Comparison of ENCODE assay signal across 27 cellular contexts in the genomic region with DNA sequence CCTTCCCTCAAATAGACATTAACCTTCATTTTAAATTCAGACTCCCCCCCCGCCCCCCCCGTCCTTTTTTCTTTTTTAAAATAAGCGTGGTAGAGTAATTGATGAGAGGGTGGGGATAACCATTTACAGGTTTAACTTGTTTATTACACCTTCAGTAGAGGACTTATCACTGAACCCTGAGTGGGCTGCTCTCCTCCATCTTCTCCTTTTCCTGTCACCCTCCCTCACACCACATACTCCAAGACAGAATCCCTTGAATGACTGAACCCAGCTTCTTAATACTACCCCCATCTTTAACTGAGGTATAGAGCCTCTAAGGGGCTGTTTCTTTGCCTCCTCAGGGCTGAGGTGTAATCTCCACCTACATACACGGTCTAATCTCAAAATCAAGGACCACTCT. TPM values are rescaled to one million over a fixed set of nuclear protein-coding genes. Genes with fewer than 3 reads are reported as not detected.
DNase-seq lines count a peak whose midpoint lies in the region; FAIRE-seq and TF ChIP-seq lines count a peak whose summit lies in the region.
"Had no signal": no experiment of that assay in that cellular context is flagged by ENCODE, and none has a peak within 500 bp of the region (broad histone marks: within the 10 kb centered on the region; RNA-seq: fewer than 3 reads in every experiment).

No MANE protein-coding gene starts in this region.

- H3K27me3 Mint-ChIP-seq in Caco-2 (ENCODE audit: insufficient read depth, unreplicated experiment) (no peaks in the 10 kb centered on the region), mesothelial cell of epicardium (ENCODE audit: low read depth) (no peaks in the 10 kb centered on the region), nephron progenitor cell (ENCODE audit: low read depth, poor library complexity) (peaks cover 3% of the 10 kb centered on the region)
- H3K27me3 Mint-ChIP-seq: B cell; CD4-positive, alpha-beta T cell had no signal

- H3K27me3 ChIP-seq in Caco-2 (replicated peaks; ENCODE audit: control insufficient read depth, insufficient read depth, low read length) (no peaks in the 10 kb centered on the region), breast epithelium (no peaks in the 10 kb centered on the region)
- H3K27me3 ChIP-seq: BLaER1 treated with 17β-estradiol and CSF1 and Interleukin-3, amounts not matched to agents 10 nM and 100 nM had no signal

- no peak for TF ChIP-seq CTCF in Caco-2 (IDR thresholded peaks at IDR 0.05; ENCODE audit: insufficient read depth in 1 of 2, low read depth in 1 of 2, low read length in 1 of 2, severe bottlenecking in 1 of 2, unreplicated experiment in 1 of 2)
- no peak for TF ChIP-seq CTCF in mesothelial cell of epicardium (IDR thresholded peaks at IDR 0.05; ENCODE audit: unreplicated experiment)
- TF ChIP-seq CTCF in nephron progenitor cell (IDR thresholded peaks at IDR 0.05) = no peak
- TF ChIP-seq CTCF in breast epithelium (IDR thresholded peaks at IDR 0.05) = no peak

- no peak overlapping the region for H3K27ac ChIP-seq in breast epithelium
- H3K27ac ChIP-seq: 22Rv1; A549; BLaER1 treated with 17β-estradiol and CSF1 and Interleukin-3, amounts not matched to agents 10 nM and 100 nM; C4-2B had no signal

- H3K4me3 ChIP-seq in Caco-2 (ENCODE audit: low read depth, low read length) (no peak overlapping the region), breast epithelium (no peak overlapping the region)
- H3K4me3 ChIP-seq: A549; BLaER1 treated with 17β-estradiol and CSF1 and Interleukin-3, amounts not matched to agents 10 nM and 100 nM; GM12878 had no signal

- H3K4me1 Mint-ChIP-seq in Caco-2 (ENCODE audit: low read depth, unreplicated experiment) (peaks cover 30% of the 10 kb centered on the region), mesothelial cell of epicardium (peaks cover 50% of the 10 kb centered on the region), nephron progenitor cell (peaks cover 55% of the 10 kb centered on the region)

- peaks cover 1% of the 10 kb centered on the region for H3K36me3 ChIP-seq in Caco-2 (ENCODE audit: control insufficient read depth, insufficient read depth, low read length)
- no peaks in the 10 kb centered on the region for H3K36me3 ChIP-seq in breast epithelium

- no peaks in the 10 kb centered on the region for H3K9me3 Mint-ChIP-seq in Caco-2 (ENCODE audit: unreplicated experiment)
- H3K9me3 Mint-ChIP-seq in mesothelial cell of epicardium = no peaks in the 10 kb centered on the region
- no peaks in the 10 kb centered on the region for H3K9me3 Mint-ChIP-seq in nephron progenitor cell
- H3K9me3 Mint-ChIP-seq: CD4-positive, alpha-beta T cell; CD8-positive, alpha-beta T cell had no signal

- BruUV-seq in Caco-2 (replicated peaks; lab: Mats Ljungman, UMichigan) = no TSS peak

- H3K4me3 Mint-ChIP-seq in Caco-2 (ENCODE audit: unreplicated experiment) (no peak overlapping the region), mesothelial cell of epicardium (no peak overlapping the region), nephron progenitor cell (no peak overlapping the region)
- H3K4me3 Mint-ChIP-seq: B cell; CD4-positive, alpha-beta T cell; CD8-positive, alpha-beta T cell had no signal

- POLR2A ChIA-PET in Caco-2 (lab: Charles Lee) = no interaction called here

- H3K4me1 ChIP-seq in Caco-2 (peaks cover 60% of the 10 kb centered on the region), breast epithelium (no peaks in the 10 kb centered on the region)
- H3K4me1 ChIP-seq: A549 had no signal

- H3K27ac Mint-ChIP-seq in Caco-2 (ENCODE audit: unreplicated experiment) (peak overlapping the region; percentile 69), mesothelial cell of epicardium (peak overlapping the region; percentile 12), nephron progenitor cell (peak overlapping the region; percentile 41)
- H3K27ac Mint-ChIP-seq: B cell; CD4-positive, alpha-beta T cell; CD8-positive, alpha-beta T cell had no signal

- DNase-seq in Caco-2 = no peak
- no peak for DNase-seq in mesothelial cell of epicardium (ENCODE audit: low spot score in 2 of 2, unreplicated experiment in 2 of 2)
- no peak for DNase-seq in nephron progenitor cell
- peak; percentile 66 for DNase-seq in putamen (ENCODE audit: low spot score)
- DNase-seq in effector CD8-positive, alpha-beta T cell (lab: John Stamatoyannopoulos, UW) = no peak
- DNase-seq in RCC 7860 (ENCODE audit: low spot score) = no peak
- DNase-seq in anterior cingulate cortex (lab: John Stamatoyannopoulos, UW) = no peak
- no peak for DNase-seq in breast epithelium (ENCODE audit: low spot score in 2 of 2)
- DNase-seq: AML-193; CD4-positive, alpha-beta T cell; CD8-positive, alpha-beta T cell; DMS 273 treated with DMSO at 0.1 percent for 48 hours; DMS153; DMS53; DMS79; DND-41; EL; GDM1 had no signal

- H3K9me3 ChIP-seq in Caco-2 = no peaks in the 10 kb centered on the region
- H3K9me3 ChIP-seq in breast epithelium = no peaks in the 10 kb centered on the region
- H3K9me3 ChIP-seq: A549; BLaER1 treated with 17β-estradiol and CSF1 and Interleukin-3, amounts not matched to agents 10 nM and 100 nM had no signal

- no peak for FAIRE-seq in RCC 7860 (lab: Jason Lieb, UNC)
- FAIRE-seq: A549, GM12878, GM12892, GM18507, GM19239 had no signal

- TF ChIP-seq POLR2A in breast epithelium (IDR thresholded peaks at IDR 0.05) = no peak

- intact Hi-C loops in Caco-2 (cut with micrococcal nuclease; ENCODE audit: unreplicated experiment) (no loop called here), breast epithelium (cut with DNase I; ENCODE audit: low total_unique reads) (no loop called here)

- CTCF ChIA-PET in Caco-2 (lab: Charles Lee) = no interaction called here

- H3K36me3 Mint-ChIP-seq in Caco-2 (ENCODE audit: insufficient read depth, unreplicated experiment) = peaks cover 16% of the 10 kb centered on the region
- H3K36me3 Mint-ChIP-seq in mesothelial cell of epicardium = peaks cover 6% of the 10 kb centered on the region
- H3K36me3 Mint-ChIP-seq in nephron progenitor cell (ENCODE audit: low read depth) = peaks cover 31% of the 10 kb centered on the region

RNA-seq across cellular contexts. Expression of a gene that starts 3.7 kb away (rescaled TPM):
- total RNA-seq in Caco-2 (2022) (15.6 and 15.7 TPM in 2 replicates), mesothelial cell of epicardium (16.2 to 22.5 TPM (median 18.6 TPM) in 3 replicates), breast epithelium (1 to 10 TPM; 2.9 to 4.6 (median 4.2) TPM)

RNA-seq across cellular contexts. Expression of a gene that starts 20.1 kb away (rescaled TPM):
- total RNA-seq in Caco-2 (2022) = 37.9 and 40.8 TPM in 2 replicates
- 37.1 to 38.9 TPM (median 38.1 TPM) in 3 replicates for total RNA-seq in mesothelial cell of epicardium
- total RNA-seq in breast epithelium = 10 to 100 TPM; 24.6 to 30.2 (median 29.9) TPM

RNA-seq across cellular contexts. Expression of a gene that starts 24.5 kb away (rescaled TPM):
- total RNA-seq in Caco-2 (2022) = 50.2 and 60.4 TPM in 2 replicates
- 20.6 to 25.7 TPM (median 25.2 TPM) in 3 replicates for total RNA-seq in mesothelial cell of epicardium
- 1,000 to 10,000 TPM in 1 of 3 donors, 100 to 1,000 TPM in 2; 557 to 1,840 (median 572) TPM for total RNA-seq in breast epithelium

RNA-seq across cellular contexts. Expression of a gene that starts 43.3 kb away (rescaled TPM):
- total RNA-seq in Caco-2 (2022) = 98.4 and 107 TPM in 2 replicates
- total RNA-seq in mesothelial cell of epicardium = 99.3 to 104 TPM (median 101 TPM) in 3 replicates
- total RNA-seq in breast epithelium = 10 to 100 TPM; 74.9 to 98.8 (median 75.7) TPM

RNA-seq across cellular contexts. Expression of a gene that starts 50.6 kb away (rescaled TPM):
- total RNA-seq in Caco-2 (2022) (103 and 110 TPM in 2 replicates), mesothelial cell of epicardium (52.0 to 54.0 TPM (median 52.4 TPM) in 3 replicates), breast epithelium (10 to 100 TPM in 2 of 3 donors, 1 to 10 TPM in 1; 8.2 to 27.2 (median 27.1) TPM)

Comparison
In these comparisons a context has a peak if more than half of its experiments do, and no peak if none do; other contexts are left out.
1. H3K27ac Mint-ChIP-seq: peak in every context shown above with its lines; median percentile 69 in Caco-2; 41 in nephron progenitor cell; 12 in mesothelial cell of epicardium.